In genomic region chr16:28610595-28611270, GRCh38 we compare ENCODE assay signal across 1 cellular context.
TF ChIP-seq lines count a peak whose summit lies in the region.

No MANE protein-coding gene starts in this region.

TF ChIP-seq in liver, 16 proteins besides CTCF, POLR2A, EP300 and RAD21:
- no peak for TF ChIP-seq GABPA (IDR thresholded peaks at IDR 0.05 in 1 of 2, conservative IDR thresholded peaks at IDR 0.05 in 1 of 2)
- TF ChIP-seq HNF4A (conservative IDR thresholded peaks at IDR 0.05), result peak in 1 of 2 donors; percentile 30
